In genomic region chr14:94373708-94374107, GRCh38 we compare ENCODE assay signal across 1 cellular context.
TF ChIP-seq lines count a peak whose summit lies in the region.

No MANE protein-coding gene starts in this region.

TF ChIP-seq in SK-N-SH treated with all-trans-retinoic acid at 6 μM for 48 hours, 23 proteins besides CTCF, POLR2A, EP300 and RAD21 (continued from another document):
- TF ChIP-seq PPARA (CRISPR knock-in tag; IDR thresholded peaks at IDR 0.05; ENCODE audit: borderline replicate concordance), result no peak
- TF ChIP-seq CSRNP3 (CRISPR knock-in tag; IDR thresholded peaks at IDR 0.05), result no peak
- no peak for TF ChIP-seq GLIS3 (CRISPR knock-in tag; IDR thresholded peaks at IDR 0.05)
- TF ChIP-seq SNAI2 (CRISPR knock-in tag; IDR thresholded peaks at IDR 0.05), result no peak
- TF ChIP-seq ZNF565 (CRISPR knock-in tag; conservative IDR thresholded peaks at IDR 0.05; ENCODE audit: low read depth), result no peak
- no peak for TF ChIP-seq PATZ1 (CRISPR knock-in tag; IDR thresholded peaks at IDR 0.05; ENCODE audit: borderline replicate concordance)
- no peak for TF ChIP-seq BACH2 (CRISPR knock-in tag; IDR thresholded peaks at IDR 0.05; ENCODE audit: borderline replicate concordance)
